ENCODE assay signal across 1 cellular context in the genomic region with DNA sequence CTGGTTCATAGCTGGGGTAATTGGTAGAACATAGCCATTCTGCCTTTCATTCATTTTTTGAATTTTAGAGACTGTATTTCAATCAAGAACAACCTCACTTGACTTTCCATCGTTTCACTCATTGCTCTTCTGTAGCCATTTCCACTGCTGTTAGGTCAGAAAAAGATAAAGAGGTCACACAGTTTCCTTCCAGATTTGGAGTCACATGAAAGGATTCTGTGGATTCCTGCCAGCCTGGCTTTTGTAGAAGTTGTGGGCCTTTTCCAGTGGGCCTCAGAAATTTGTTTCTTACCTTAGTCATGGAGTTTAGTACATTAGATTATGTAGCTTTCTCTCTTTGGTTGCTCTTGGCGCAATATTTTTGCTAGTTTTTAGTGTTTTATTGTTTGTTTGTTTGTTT.
TF ChIP-seq lines count a peak whose summit lies in the region.

No MANE protein-coding gene starts in this region.

TF ChIP-seq in IMR-90, 13 proteins besides CTCF, POLR2A, EP300 and RAD21 (continued from another document):
- TF ChIP-seq RCOR1 (IDR thresholded peaks at IDR 0.05; ENCODE audit: insufficient replicate concordance, low read length): no peak
- TF ChIP-seq, protein P1, sequence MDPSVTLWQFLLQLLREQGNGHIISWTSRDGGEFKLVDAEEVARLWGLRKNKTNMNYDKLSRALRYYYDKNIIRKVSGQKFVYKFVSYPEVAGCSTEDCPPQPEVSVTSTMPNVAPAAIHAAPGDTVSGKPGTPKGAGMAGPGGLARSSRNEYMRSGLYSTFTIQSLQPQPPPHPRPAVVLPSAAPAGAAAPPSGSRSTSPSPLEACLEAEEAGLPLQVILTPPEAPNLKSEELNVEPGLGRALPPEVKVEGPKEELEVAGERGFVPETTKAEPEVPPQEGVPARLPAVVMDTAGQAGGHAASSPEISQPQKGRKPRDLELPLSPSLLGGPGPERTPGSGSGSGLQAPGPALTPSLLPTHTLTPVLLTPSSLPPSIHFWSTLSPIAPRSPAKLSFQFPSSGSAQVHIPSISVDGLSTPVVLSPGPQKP (IDR thresholded peaks at IDR 0.05; ENCODE audit: borderline replicate concordance, low read depth, low read length): no peak
- no peak for TF ChIP-seq MXI1 (IDR thresholded peaks at IDR 0.05; ENCODE audit: borderline replicate concordance, low read depth, low read length)
- no peak for TF ChIP-seq CEBPB (IDR thresholded peaks at IDR 0.05; ENCODE audit: low read depth, low read length)
- no peak for TF ChIP-seq FOS (IDR thresholded peaks at IDR 0.05; ENCODE audit: low read depth, low read length)
- TF ChIP-seq BHLHE40 (IDR thresholded peaks at IDR 0.05; ENCODE audit: low read depth, low read length): no peak
- TF ChIP-seq, protein P2, sequence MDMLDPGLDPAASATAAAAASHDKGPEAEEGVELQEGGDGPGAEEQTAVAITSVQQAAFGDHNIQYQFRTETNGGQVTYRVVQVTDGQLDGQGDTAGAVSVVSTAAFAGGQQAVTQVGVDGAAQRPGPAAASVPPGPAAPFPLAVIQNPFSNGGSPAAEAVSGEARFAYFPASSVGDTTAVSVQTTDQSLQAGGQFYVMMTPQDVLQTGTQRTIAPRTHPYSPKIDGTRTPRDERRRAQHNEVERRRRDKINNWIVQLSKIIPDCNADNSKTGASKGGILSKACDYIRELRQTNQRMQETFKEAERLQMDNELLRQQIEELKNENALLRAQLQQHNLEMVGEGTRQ (IDR thresholded peaks at IDR 0.05; ENCODE audit: low read depth, low read length): no peak
- no peak for TF ChIP-seq MAFK (IDR thresholded peaks at IDR 0.05; ENCODE audit: low read depth, low read length)
- no peak for TF ChIP-seq RFX5 (IDR thresholded peaks at IDR 0.05; ENCODE audit: low read depth, low read length)
- TF ChIP-seq MAZ (IDR thresholded peaks at IDR 0.05; ENCODE audit: borderline replicate concordance, low read depth, low read length): no peak
- no peak for TF ChIP-seq CHD1 (IDR thresholded peaks at IDR 0.05; ENCODE audit: low read depth, low read length)
